ENCODE assay signal across 14 cellular contexts in genomic region chr16:73025506-73026131, GRCh38. TPM values are rescaled to one million over a fixed set of nuclear protein-coding genes. Genes with fewer than 3 reads are reported as not detected.
DNase-seq lines count a peak whose midpoint lies in the region; ATAC-seq, FAIRE-seq and TF ChIP-seq lines count a peak whose summit lies in the region.
"Had no signal": no experiment of that assay in that cellular context is flagged by ENCODE, and none has a peak within 500 bp of the region (broad histone marks: within the 10 kb centered on the region; RNA-seq: fewer than 3 reads in every experiment).

No MANE protein-coding gene starts in this region.

- TF ChIP-seq EP300 in transverse colon (IDR thresholded peaks at IDR 0.05; ENCODE audit: low read depth) = no peak

- no peak for TF ChIP-seq CTCF in Peyer's patch (IDR thresholded peaks at IDR 0.05)
- no peak for TF ChIP-seq CTCF in fibroblast of the aortic adventitia (IDR thresholded peaks at IDR 0.05; ENCODE audit: insufficient read depth, low read length)
- TF ChIP-seq CTCF in transverse colon (IDR thresholded peaks at IDR 0.05) = no peak
- TF ChIP-seq CTCF in testis (IDR thresholded peaks at IDR 0.05) = no peak

- peak overlapping the region in 3 of 4 donors; percentile 12 to 44 (median 40) for H3K27ac ChIP-seq in Peyer's patch
- no peak overlapping the region for H3K27ac ChIP-seq in muscle layer of colon (ENCODE audit: low read depth, low read length)
- peak overlapping the region; percentile 21 to 52 (median 42) for H3K27ac ChIP-seq in transverse colon
- H3K27ac ChIP-seq in testis = no peak overlapping the region

- no peak for TF ChIP-seq POLR2A in Peyer's patch (IDR thresholded peaks at IDR 0.05)
- TF ChIP-seq POLR2A in transverse colon (IDR thresholded peaks at IDR 0.05) = no peak
- TF ChIP-seq POLR2A in H54 (IDR thresholded peaks at IDR 0.05; ENCODE audit: low read depth, low read length) = no peak
- no peak for TF ChIP-seq POLR2A in testis (IDR thresholded peaks at IDR 0.05)

- intact Hi-C loops in transverse colon (cut with DNase I; ENCODE audit: low total_unique reads) = no loop called here
- intact Hi-C loops in testis (cut with DNase I; ENCODE audit: low total_unique reads) = no loop called here

- peak overlapping the region; percentile 0 for H3K9ac ChIP-seq in muscle layer of colon (ENCODE audit: low read length)

- in situ Hi-C loops in transverse colon (cut with MboI; ENCODE audit: low pct_ligation_motif_present in 1 of 4, low pct_unique_long_range_greater_than_20kb in 1 of 4, low sequenced_read_pairs in 3 of 4) = loop anchor here in 1 of 4 donors (25.0 kb wide), 1 partner anchor 188 kb away; no protein-coding TSS in a partner anchor

- H3K4me3 ChIP-seq in Peyer's patch (no peak overlapping the region), fibroblast of the aortic adventitia (ENCODE audit: low read depth, low read length) (peak overlapping the region; percentile 17), muscle layer of colon (ENCODE audit: low read depth in 1 of 2, low read length in 2 of 2) (peak overlapping the region in 1 of 2 donors; percentile 35), transverse colon (no peak overlapping the region), testis (no peak overlapping the region)

- H3K27me3 ChIP-seq in Peyer's patch = no peaks in the 10 kb centered on the region
- H3K27me3 ChIP-seq in muscle layer of colon (ENCODE audit: control insufficient read depth in 1 of 2, insufficient read depth in 2 of 2, low read length in 2 of 2) = no peaks in the 10 kb centered on the region
- H3K27me3 ChIP-seq in transverse colon = no peaks in the 10 kb centered on the region
- no peaks in the 10 kb centered on the region for H3K27me3 ChIP-seq in testis

- H3K36me3 ChIP-seq in Peyer's patch (no peaks in the 10 kb centered on the region), muscle layer of colon (ENCODE audit: insufficient read depth, low read length) (no peaks in the 10 kb centered on the region), transverse colon (no peaks in the 10 kb centered on the region), testis (ENCODE audit: low read depth, missing control alignments) (no peaks in the 10 kb centered on the region)

- DNase-seq in Peyer's patch (peak in 1 of 3 donors; percentile 41), fibroblast of the aortic adventitia (ENCODE audit: low read depth) (peak; percentile 77), transverse colon (no peak), H54 (ENCODE audit: insufficient read length, low spot score) (no peak), Ammon's horn (ENCODE audit: low spot score) (no peak), testis (no peak)
- DNase-seq: activated CD8-positive, alpha-beta T cell treated with anti-CD3 and anti-CD28 coated beads for 36 hours; activated naive CD4-positive, alpha-beta T cell; CD4-positive, CD25-positive, alpha-beta regulatory T cell; NCI-H1694; stimulated activated CD4-positive, alpha-beta T cell treated with anti-CD3 and anti-CD28 coated beads, Interleukin-15, amount 100 ng/mL, for 24 hours had no signal

- H3K9me3 ChIP-seq in Peyer's patch = no peaks in the 10 kb centered on the region
- H3K9me3 ChIP-seq in muscle layer of colon (ENCODE audit: low read length) = no peaks in the 10 kb centered on the region
- H3K9me3 ChIP-seq in transverse colon = no peaks in the 10 kb centered on the region
- H3K9me3 ChIP-seq in testis = no peaks in the 10 kb centered on the region

- no peak for ATAC-seq in GM21390 (IDR thresholded peaks at IDR 0.05; ENCODE audit: unreplicated experiment)
- ATAC-seq: activated CD8-positive, alpha-beta T cell treated with anti-CD3 and anti-CD28 coated beads for 36 hours had no signal

- WGBS in transverse colon (ENCODE audit: low coverage in 1 of 2), 2 donors = 73% methylated on average over 8 of the region's 8 CpGs; no CpG with 5 or more reads in 1 of the 2 donors
- WGBS in testis, 2 donors = 62 to 70% methylated on average over 8 of the region's 8 CpGs

- FAIRE-seq in H54 (lab: Jason Lieb, UNC) = no peak
- FAIRE-seq: G401.6 had no signal

- H3K4me1 ChIP-seq in Peyer's patch (peaks cover 0 to 3% (median 0%) of the 10 kb centered on the region in 4 donors), muscle layer of colon (ENCODE audit: insufficient read depth, low read length) (peaks cover 22% of the 10 kb centered on the region), transverse colon (peaks cover 5 to 30% (median 12%) of the 10 kb centered on the region in 4 donors), testis (peaks cover 8% of the 10 kb centered on the region)

RNA-seq across cellular contexts. Expression of gene ZFHX3, which starts 22.3 kb away (rescaled TPM):
- total RNA-seq in Peyer's patch (10 to 100 TPM in 3 of 4 donors, 1 to 10 TPM in 1; 6.3 to 39.6 (median 14.6) TPM), fibroblast of the aortic adventitia (ENCODE audit: low replicate concordance) (4.8 and 8.1 TPM in 2 replicates), transverse colon (10 to 100 TPM; 12.3 to 23.7 (median 15.3) TPM), testis (10 to 100 TPM; 15.7 to 19.9 TPM)
- polyA plus RNA-seq in testis (ENCODE audit: insufficient read depth, low read depth, low replicate concordance) = 3.3 TPM

Comparison
In these comparisons a context has a peak if more than half of its experiments do, and no peak if none do; other contexts are left out.
1. H3K27ac ChIP-seq: peak in Peyer's patch (3 of 4) and transverse colon (4 of 4); none in muscle layer of colon (single experiment) and testis (0 of 2).